8 cellular contexts compared by ENCODE assay signal in the genomic region with DNA sequence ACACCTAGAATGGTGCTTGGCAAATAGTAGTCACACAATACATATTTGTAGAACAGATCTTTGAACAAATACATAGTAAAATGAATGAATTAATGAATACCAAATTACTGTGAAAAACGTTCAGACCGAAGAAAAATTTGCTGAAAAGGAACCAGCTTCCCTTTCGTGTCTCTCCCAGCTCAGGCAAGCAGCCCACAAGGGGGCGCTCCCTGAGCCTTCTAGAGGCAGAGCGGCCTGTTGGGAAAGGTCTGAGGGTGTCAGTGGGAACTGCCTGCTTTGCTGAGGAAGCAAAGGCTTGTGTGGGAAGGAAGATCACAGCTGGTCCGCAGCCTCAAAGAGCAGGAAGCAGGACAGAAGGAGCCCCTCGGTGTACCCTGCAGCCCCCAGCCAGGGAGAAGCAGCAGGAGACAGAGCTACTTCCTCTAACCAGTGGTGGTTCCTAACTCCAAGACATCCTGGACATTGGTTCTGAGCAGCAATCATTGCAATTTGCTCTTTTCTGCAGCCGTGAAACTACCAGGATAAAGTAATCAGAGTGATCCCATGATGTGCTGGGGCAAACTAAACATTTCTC.
DNase-seq lines count a peak whose midpoint lies in the region; ATAC-seq and TF ChIP-seq lines count a peak whose summit lies in the region.

No MANE protein-coding gene starts in this region.

- peak; percentile 95 for ATAC-seq in GM23338
- no peak for ATAC-seq in HG03432 (IDR thresholded peaks at IDR 0.05; ENCODE audit: unreplicated experiment)
- no peak for ATAC-seq in HG03095 (IDR thresholded peaks at IDR 0.05; ENCODE audit: unreplicated experiment)
- no peak for ATAC-seq in HG02970 (IDR thresholded peaks at IDR 0.05; ENCODE audit: low FRiP score, unreplicated experiment)

- peaks cover 88% of the 10 kb centered on the region for H3K9me3 Mint-ChIP-seq in GM23338

- H3K4me1 Mint-ChIP-seq in GM23338, result peaks cover 6% of the 10 kb centered on the region; the same call in 1 of the 3 replicates

- H3K36me3 ChIP-seq in GM23338 (ENCODE audit: insufficient read depth) (no peaks in the 10 kb centered on the region), SK-N-SH (replicated peaks in 1 of 2; ENCODE audit: control insufficient read depth in 1 of 2, insufficient read depth in 2 of 2, low read length in 1 of 2) (no peaks in the 10 kb centered on the region)

- H3K79me2 ChIP-seq in GM23338 (replicated peaks; ENCODE audit: insufficient read depth), result no peaks in the 10 kb centered on the region
- H3K79me2 ChIP-seq in SK-N-SH (ENCODE audit: insufficient read depth), result no peaks in the 10 kb centered on the region

- H2AFZ ChIP-seq in GM23338 (no peak overlapping the region), SK-N-SH (ENCODE audit: low read depth) (peak overlapping the region; percentile 86; the same call in 1 of the 2 replicates)

- POLR2A ChIA-PET in SK-N-SH (lab: Yijun Ruan, JAX), result no interaction called here

- CTCF ChIA-PET in SK-N-SH (lab: Yijun Ruan, JAX), result interaction anchor here (0.8 to 1.1 kb wide), 4 partner anchors 16 to 84 kb away, joined by 3 to 4 read pairs (median 3); no protein-coding TSS in a partner anchor

- peaks cover 6% of the 10 kb centered on the region for H3K27me3 Mint-ChIP-seq in GM23338 (ENCODE audit: insufficient read depth, low read depth, poor library complexity)

- H3K27ac ChIP-seq in GM23338 (ENCODE audit: low read depth), result no peak overlapping the region
- H3K27ac ChIP-seq in SK-N-SH (ENCODE audit: low read depth in 2 of 2, low read length in 1 of 2), result no peak overlapping the region

- TF ChIP-seq RAD21 in SK-N-SH (IDR thresholded peaks at IDR 0.05; ENCODE audit: low read length), result peak; percentile 49

- TF ChIP-seq EP300 in SK-N-SH (IDR thresholded peaks at IDR 0.05; ENCODE audit: borderline replicate concordance in 1 of 2, low read depth in 1 of 2, low read length in 1 of 2), result no peak

- no peaks in the 10 kb centered on the region; the same call in none of the 3 replicates for H3K36me3 Mint-ChIP-seq in GM23338 (ENCODE audit: low read depth)

- no peak overlapping the region for H3K27ac Mint-ChIP-seq in GM23338

- H3K4me1 ChIP-seq in GM23338 (ENCODE audit: insufficient read depth) (no peaks in the 10 kb centered on the region), SK-N-SH (ENCODE audit: control insufficient read depth in 1 of 2, insufficient read depth in 2 of 2, low read depth in 1 of 2, low read length in 1 of 2) (peaks cover 0 to 18% of the 10 kb centered on the region in 2 experiments; a peak in 2 of 4 replicates)

- H3K9me3 ChIP-seq in SK-N-SH, result no peaks in the 10 kb centered on the region

- TF ChIP-seq CTCF in GM23338 (conservative IDR thresholded peaks at IDR 0.05; ENCODE audit: low read depth in 2 of 2) (peak; percentile 32 to 34; a peak in 3 of 4 replicates), SK-N-SH (IDR thresholded peaks at IDR 0.05) (peak; percentile 79)

- H3K4me2 ChIP-seq in GM23338 (no peak overlapping the region), SK-N-SH (no peak overlapping the region)

- no peak overlapping the region for H3K4me3 Mint-ChIP-seq in GM23338

- no peaks in the 10 kb centered on the region for H3F3A ChIP-seq in GM23338 (replicated peaks; ENCODE audit: low read depth)
- H3F3A ChIP-seq in SK-N-SH (replicated peaks; ENCODE audit: insufficient read depth), result no peaks in the 10 kb centered on the region

- no peak overlapping the region for H3K4me3 ChIP-seq in GM23338
- H3K4me3 ChIP-seq in SK-N-SH (ENCODE audit: low read depth in 2 of 2, low read length in 1 of 2), result no peak overlapping the region

- 3% methylated on average over 8 of the region's 8 CpGs for WGBS in SK-N-SH (ENCODE audit: low lambda C conversion rate)

- H4K20me1 ChIP-seq in GM23338 (replicated peaks; ENCODE audit: insufficient read depth) (no peaks in the 10 kb centered on the region), SK-N-SH (ENCODE audit: insufficient read depth) (no peaks in the 10 kb centered on the region)

- H3K27me3 ChIP-seq in GM23338 (ENCODE audit: insufficient read depth), result no peaks in the 10 kb centered on the region
- H3K27me3 ChIP-seq in SK-N-SH (ENCODE audit: insufficient read depth), result no peaks in the 10 kb centered on the region

- H3K9me2 ChIP-seq in GM23338 (ENCODE audit: insufficient read depth) (no peaks in the 10 kb centered on the region), SK-N-SH (no peaks in the 10 kb centered on the region)

- H3K9ac ChIP-seq in SK-N-SH, result no peak overlapping the region

- DNase-seq in A172 (ENCODE audit: low spot score) (peak; percentile 29), GM23338 (ENCODE audit: low spot score) (peak; percentile 25), SK-N-SH (peak; percentile 47), iPS DF 4.7 (ENCODE audit: extremely low read depth, low spot score) (peak; percentile 33), DMS79 treated with DMSO at 0.1 percent for 48 hours (lab: John Stamatoyannopoulos, UW) (no peak)

TF ChIP-seq in GM23338, 12 proteins besides CTCF, POLR2A, EP300 and RAD21 (continues in another document):
- TF ChIP-seq POLR2AphosphoS5 (IDR thresholded peaks at IDR 0.05; ENCODE audit: low read depth), result no peak
- TF ChIP-seq NANOG (IDR thresholded peaks at IDR 0.05; ENCODE audit: borderline replicate concordance), result no peak
- TF ChIP-seq, protein P1, sequence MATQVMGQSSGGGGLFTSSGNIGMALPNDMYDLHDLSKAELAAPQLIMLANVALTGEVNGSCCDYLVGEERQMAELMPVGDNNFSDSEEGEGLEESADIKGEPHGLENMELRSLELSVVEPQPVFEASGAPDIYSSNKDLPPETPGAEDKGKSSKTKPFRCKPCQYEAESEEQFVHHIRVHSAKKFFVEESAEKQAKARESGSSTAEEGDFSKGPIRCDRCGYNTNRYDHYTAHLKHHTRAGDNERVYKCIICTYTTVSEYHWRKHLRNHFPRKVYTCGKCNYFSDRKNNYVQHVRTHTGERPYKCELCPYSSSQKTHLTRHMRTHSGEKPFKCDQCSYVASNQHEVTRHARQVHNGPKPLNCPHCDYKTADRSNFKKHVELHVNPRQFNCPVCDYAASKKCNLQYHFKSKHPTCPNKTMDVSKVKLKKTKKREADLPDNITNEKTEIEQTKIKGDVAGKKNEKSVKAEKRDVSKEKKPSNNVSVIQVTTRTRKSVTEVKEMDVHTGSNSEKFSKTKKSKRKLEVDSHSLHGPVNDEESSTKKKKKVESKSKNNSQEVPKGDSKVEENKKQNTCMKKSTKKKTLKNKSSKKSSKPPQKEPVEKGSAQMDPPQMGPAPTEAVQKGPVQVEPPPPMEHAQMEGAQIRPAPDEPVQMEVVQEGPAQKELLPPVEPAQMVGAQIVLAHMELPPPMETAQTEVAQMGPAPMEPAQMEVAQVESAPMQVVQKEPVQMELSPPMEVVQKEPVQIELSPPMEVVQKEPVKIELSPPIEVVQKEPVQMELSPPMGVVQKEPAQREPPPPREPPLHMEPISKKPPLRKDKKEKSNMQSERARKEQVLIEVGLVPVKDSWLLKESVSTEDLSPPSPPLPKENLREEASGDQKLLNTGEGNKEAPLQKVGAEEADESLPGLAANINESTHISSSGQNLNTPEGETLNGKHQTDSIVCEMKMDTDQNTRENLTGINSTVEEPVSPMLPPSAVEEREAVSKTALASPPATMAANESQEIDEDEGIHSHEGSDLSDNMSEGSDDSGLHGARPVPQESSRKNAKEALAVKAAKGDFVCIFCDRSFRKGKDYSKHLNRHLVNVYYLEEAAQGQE (IDR thresholded peaks at IDR 0.05; ENCODE audit: unreplicated experiment), result no peak
- no peak for TF ChIP-seq ZNF114 (CRISPR knock-in tag; IDR thresholded peaks at IDR 0.05)
- no peak for TF ChIP-seq STAT1 (IDR thresholded peaks at IDR 0.05; ENCODE audit: unreplicated experiment)

TF ChIP-seq in SK-N-SH, 30 proteins besides CTCF, POLR2A, EP300 and RAD21:
- TF ChIP-seq FOXJ3 (CRISPR knock-in tag; IDR thresholded peaks at IDR 0.05) (no peak), SMC3 (IDR thresholded peaks at IDR 0.05; ENCODE audit: low read depth, low read length) (peak; percentile 45)
